ENCODE assay signal across 1 cellular context in genomic region chr5:139880416-139881144, GRCh38.
TF ChIP-seq lines count a peak whose summit lies in the region.

No MANE protein-coding gene starts in this region.

TF ChIP-seq in K562, 482 proteins besides CTCF, POLR2A, EP300 and RAD21 (continues in another document):
- no peak for TF ChIP-seq FUS (optimal IDR thresholded peaks at IDR 0.05; ENCODE audit: low read depth, low read length)
- TF ChIP-seq POLR2B (IDR thresholded peaks at IDR 0.05; ENCODE audit: low read depth, partially characterized antibody) = no peak
- no peak for TF ChIP-seq ZNF830 (CRISPR knock-in tag; IDR thresholded peaks at IDR 0.05)
- TF ChIP-seq HSF4 (CRISPR knock-in tag; IDR thresholded peaks at IDR 0.05; ENCODE audit: borderline replicate concordance) = no peak
- no peak for TF ChIP-seq RNF2 (IDR thresholded peaks at IDR 0.05)
- no peak for TF ChIP-seq OTX1 (CRISPR knock-in tag; IDR thresholded peaks at IDR 0.05)
- no peak for TF ChIP-seq RBM17 (IDR thresholded peaks at IDR 0.05; ENCODE audit: borderline replicate concordance, low read depth, low read length)
- TF ChIP-seq FOXA3 (CRISPR knock-in tag; conservative IDR thresholded peaks at IDR 0.05 in 1 of 2, IDR thresholded peaks at IDR 0.05 in 1 of 2) = no peak
- no peak for TF ChIP-seq ZNF76 (CRISPR knock-in tag; IDR thresholded peaks at IDR 0.05; ENCODE audit: borderline replicate concordance)
- peak; percentile 60 for TF ChIP-seq ZNF316 (IDR thresholded peaks at IDR 0.05)
- no peak for TF ChIP-seq BCLAF1 (IDR thresholded peaks at IDR 0.05; ENCODE audit: borderline replicate concordance in 1 of 2, control insufficient read depth in 1 of 2, low read depth in 2 of 2, low read length in 1 of 2)
- TF ChIP-seq ZNF655 (CRISPR knock-in tag; IDR thresholded peaks at IDR 0.05) = no peak
- peak; percentile 31 for TF ChIP-seq VEZF1 (CRISPR knock-in tag; IDR thresholded peaks at IDR 0.05)
- no peak for TF ChIP-seq USF2 (CRISPR knock-in tag; IDR thresholded peaks at IDR 0.05)
- TF ChIP-seq C11orf30 (IDR thresholded peaks at IDR 0.05; ENCODE audit: low read depth) = peak; percentile 49; the same call in 1 of the 2 replicates
- peak; percentile 25; the same call in 1 of the 2 replicates for TF ChIP-seq MGA (IDR thresholded peaks at IDR 0.05)
- no peak for TF ChIP-seq ARID3B (CRISPR knock-in tag; IDR thresholded peaks at IDR 0.05; ENCODE audit: borderline replicate concordance)
- TF ChIP-seq ELK1 (CRISPR knock-in tag; IDR thresholded peaks at IDR 0.05) = no peak
- peak; percentile 71 for TF ChIP-seq L3MBTL2 (IDR thresholded peaks at IDR 0.05)
- TF ChIP-seq ZNF347 (CRISPR knock-in tag; IDR thresholded peaks at IDR 0.05; ENCODE audit: low read depth) = no peak
- TF ChIP-seq HNRNPLL (IDR thresholded peaks at IDR 0.05; ENCODE audit: low read depth, low read length, poor library complexity, severe bottlenecking) = peak; percentile 76
- no peak for TF ChIP-seq CREB5 (CRISPR knock-in tag; IDR thresholded peaks at IDR 0.05)
- TF ChIP-seq HIVEP1 (CRISPR knock-in tag; IDR thresholded peaks at IDR 0.05) = no peak
